In the genomic region with DNA sequence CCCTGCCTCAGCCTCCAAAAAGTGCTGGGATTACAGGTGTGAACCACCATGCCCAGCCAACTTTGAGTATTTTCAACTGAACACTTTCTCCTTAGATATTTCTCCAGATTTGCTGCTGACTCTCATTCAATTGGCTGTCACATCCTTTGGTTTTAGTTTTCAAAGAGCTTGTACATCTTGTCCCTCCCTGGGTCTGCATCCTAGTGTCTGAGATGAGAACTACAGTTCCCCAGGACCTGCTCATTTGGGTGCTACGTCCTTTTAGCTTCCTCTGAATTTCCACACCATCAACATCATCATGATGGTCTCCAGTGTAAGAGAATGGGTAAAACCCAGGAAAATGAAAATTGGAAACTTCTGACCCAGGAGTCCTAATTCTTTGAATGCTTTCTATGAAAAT, we compare ENCODE assay signal across 24 cellular contexts.
"Had no signal": no experiment of that assay in that cellular context is flagged by ENCODE, and none has a peak within 500 bp of the region (broad histone marks: within the 10 kb centered on the region; RNA-seq: fewer than 3 reads in every experiment).

No MANE protein-coding gene starts in this region.

- H3K36me3 ChIP-seq: adrenal gland, ascending aorta, pancreas had no signal

- ATAC-seq: activated CD4-positive, alpha-beta T cell treated with anti-CD3 and anti-CD28 coated beads for 36 hours; activated T-cell treated with anti-CD3 and anti-CD28 coated beads, Interleukin-2, amount 50 U/mL, for 4 hours; left ventricle myocardium superior; natural killer cell; pancreas; right cardiac atrium; stimulated activated naive CD8-positive, alpha-beta T cell treated with anti-CD3 and anti-CD28 coated beads, Interleukin-15, Interleukin-2, amounts not matched to agents 100 U/mL and 50 U/mL, for 24 hours had no signal

- H3K27me3 ChIP-seq: adrenal gland, ascending aorta, pancreas had no signal

- H3K4me1 ChIP-seq: adrenal gland, ascending aorta, pancreas had no signal

- H3K9me3 ChIP-seq: adrenal gland, ascending aorta, pancreas had no signal

- H3K4me3 ChIP-seq: adrenal gland, ascending aorta, pancreas had no signal

- DNase-seq: activated B cell treated with CpG ODN at 0.5 μM for 24 hours; activated CD4-positive, alpha-beta T cell treated with anti-CD3 and anti-CD28 coated beads for 36 hours; activated CD4-positive, alpha-beta T cell treated with anti-CD3 and anti-CD28 coated beads, Interleukin-2, amount 50 U/mL, for 4 hours; activated CD8-positive, alpha-beta memory T cell treated with anti-CD3 and anti-CD28 coated beads for 24 hours; activated CD8-positive, alpha-beta memory T cell treated with anti-CD3 and anti-CD28 coated beads, Interleukin-2, amount 50 U/mL, for 48 hours; activated naive CD4-positive, alpha-beta T cell; activated T-cell treated with anti-CD3 and anti-CD28 coated beads, Interleukin-2, amount 50 U/mL, for 4 hours; adrenal gland; central memory CD4-positive, alpha-beta T cell; dermis blood vessel endothelial cell; effector CD8-positive, alpha-beta T cell; foreskin melanocyte; hippocampal formation; left ventricle myocardium superior; mammary epithelial cell; midbrain; natural killer cell; pancreas; right cardiac atrium; stimulated activated CD4-positive, alpha-beta T cell treated with anti-CD3 and anti-CD28 coated beads, Interleukin-12 subunit alpha, Interleukin-12 subunit beta, amount 100 ng/mL, for 4 hours; stimulated activated CD4-positive, alpha-beta T cell treated with anti-CD3 and anti-CD28 coated beads, Interleukin-4, amount 100 ng/mL, for 4 hours; stimulated activated naive CD8-positive, alpha-beta T cell treated with anti-CD3 and anti-CD28 coated beads, Interleukin-15, Interleukin-2, amounts not matched to agents 100 U/mL and 50 U/mL, for 24 hours; T1000 had no signal

- H3K27ac ChIP-seq: adrenal gland, ascending aorta, pancreas had no signal
